In genomic region chr3:107294117-107294516, GRCh38 we compare ENCODE assay signal across 23 cellular contexts.
DNase-seq lines count a peak whose midpoint lies in the region; ATAC-seq, FAIRE-seq and TF ChIP-seq lines count a peak whose summit lies in the region.
"Had no signal": no experiment of that assay in that cellular context is flagged by ENCODE, and none has a peak within 500 bp of the region (broad histone marks: within the 10 kb centered on the region; RNA-seq: fewer than 3 reads in every experiment).

No MANE protein-coding gene starts in this region.

- no peak for TF ChIP-seq RAD21 in HCT116 (IDR thresholded peaks at IDR 0.05; ENCODE audit: low read depth)

- no peaks in the 10 kb centered on the region for H3K9me3 ChIP-seq in HCT116 (ENCODE audit: control insufficient read depth in 1 of 2, insufficient read depth in 1 of 2, low read depth in 1 of 2, low read length in 2 of 2)
- H3K9me3 ChIP-seq: Caco-2 had no signal

- no peak for TF ChIP-seq CTCF in HCT116 (IDR thresholded peaks at IDR 0.05 in 2 of 3, conservative IDR thresholded peaks at IDR 0.05 in 1 of 3; ENCODE audit: borderline replicate concordance in 1 of 3, insufficient read depth in 1 of 3, low read depth in 2 of 3, low read length in 2 of 3)

- RAD21 ChIA-PET in HCT116 (lab: Charles Lee; ENCODE audit: low non-redundant PET in 1 of 2, low total read pairs in 2 of 2, uncharacterized antibody in 2 of 2, unreplicated experiment in 2 of 2) = no interaction called here

- H3K27me3 Mint-ChIP-seq in activated T-helper 17 cell treated with anti-CD3 and anti-CD28 coated beads, Interleukin-2, amount 50 U/mL, for 72 hours = peaks cover 4% of the 10 kb centered on the region
- H3K27me3 Mint-ChIP-seq: CD4-positive, alpha-beta T cell had no signal

- H3K9me2 ChIP-seq in HCT116 (ENCODE audit: insufficient read depth) = no peaks in the 10 kb centered on the region

- no peaks in the 10 kb centered on the region for H3K4me1 Mint-ChIP-seq in activated T-helper 17 cell treated with anti-CD3 and anti-CD28 coated beads, Interleukin-2, amount 50 U/mL, for 72 hours
- H3K4me1 Mint-ChIP-seq: B cell had no signal

- no peaks in the 10 kb centered on the region for H4K20me1 ChIP-seq in HCT116 (ENCODE audit: insufficient read depth)
- H4K20me1 ChIP-seq: BLaER1 treated with 17β-estradiol and CSF1 and Interleukin-3, amounts not matched to agents 10 nM and 100 nM had no signal

- H3K27ac Mint-ChIP-seq in activated T-helper 17 cell treated with anti-CD3 and anti-CD28 coated beads, Interleukin-2, amount 50 U/mL, for 72 hours = no peak overlapping the region
- H3K27ac Mint-ChIP-seq: B cell; CD4-positive, alpha-beta T cell; CD8-positive, alpha-beta T cell had no signal

- POLR2A ChIA-PET in HCT116 (lab: Charles Lee) = no interaction called here

- no peaks in the 10 kb centered on the region for H3K27me3 ChIP-seq in HCT116 (ENCODE audit: insufficient read depth, low read length)
- H3K27me3 ChIP-seq: BLaER1 treated with 17β-estradiol and CSF1 and Interleukin-3, amounts not matched to agents 10 nM and 100 nM had no signal

- peak; percentile 11 for DNase-seq in DMS 273 (lab: John Stamatoyannopoulos, UW; ENCODE audit: unreplicated experiment)
- no peak for DNase-seq in DMS 273 treated with DMSO at 0.1 percent for 48 hours (lab: John Stamatoyannopoulos, UW)
- DNase-seq in HCT116 (ENCODE audit: low read depth, low spot score) = no peak
- DNase-seq in RCC 7860 (ENCODE audit: low spot score) = no peak
- DNase-seq in frontal cortex (ENCODE audit: low spot score in 2 of 2) = no peak
- no peak for DNase-seq in NCI-H2029 treated with DMSO at 0.1 percent for 48 hours (lab: John Stamatoyannopoulos, UW)
- DNase-seq: AML-193; Caco-2; Calu3; CD4-positive, alpha-beta T cell; CD8-positive, alpha-beta T cell; DMS79 treated with DMSO at 0.1 percent for 48 hours; GF-D8 had no signal

- no peak overlapping the region for H3K4me2 ChIP-seq in HCT116 (ENCODE audit: low read length)
- H3K4me2 ChIP-seq: A549; BLaER1 treated with 17β-estradiol and CSF1 and Interleukin-3, amounts not matched to agents 10 nM and 100 nM had no signal

- peaks cover 4% of the 10 kb centered on the region for H3K9me3 Mint-ChIP-seq in activated T-helper 17 cell treated with anti-CD3 and anti-CD28 coated beads, Interleukin-2, amount 50 U/mL, for 72 hours

- H3K4me1 ChIP-seq in HCT116 (ENCODE audit: control insufficient read depth in 1 of 2, insufficient read depth in 2 of 2, low read length in 2 of 2) = no peaks in the 10 kb centered on the region
- H3K4me1 ChIP-seq: A549; BLaER1 treated with 17β-estradiol and CSF1 and Interleukin-3, amounts not matched to agents 10 nM and 100 nM; Caco-2 had no signal

- TF ChIP-seq POLR2A in HCT116 (IDR thresholded peaks at IDR 0.05; ENCODE audit: borderline replicate concordance, extremely low read depth, insufficient read depth, insufficient read length) = no peak

- intact Hi-C loops in HCT116 (cut with micrococcal nuclease) = no loop called here

- no peaks in the 10 kb centered on the region for H3K36me3 ChIP-seq in HCT116 (ENCODE audit: control insufficient read depth in 1 of 2, insufficient read depth in 2 of 2, low read length in 2 of 2)
- H3K36me3 ChIP-seq: BLaER1 treated with 17β-estradiol and CSF1 and Interleukin-3, amounts not matched to agents 10 nM and 100 nM had no signal

- FAIRE-seq in RCC 7860 (lab: Jason Lieb, UNC) (peak; percentile 5), frontal cortex (lab: Jason Lieb, UNC) (peak; percentile 68)
- FAIRE-seq: A549, D721Med, G401.6, GM12891, GM19239 had no signal

- H3K4me3 Mint-ChIP-seq in activated T-helper 17 cell treated with anti-CD3 and anti-CD28 coated beads, Interleukin-2, amount 50 U/mL, for 72 hours = no peak overlapping the region
- H3K4me3 Mint-ChIP-seq: B cell; CD4-positive, alpha-beta T cell; CD8-positive, alpha-beta T cell had no signal

- CTCF ChIA-PET in HCT116 (lab: Charles Lee) = no interaction called here

- H3K9ac ChIP-seq in HCT116 (ENCODE audit: low read length) = no peak overlapping the region
- H3K9ac ChIP-seq: BLaER1 treated with 17β-estradiol and CSF1 and Interleukin-3, amounts not matched to agents 10 nM and 100 nM had no signal

- H3K36me3 Mint-ChIP-seq in activated T-helper 17 cell treated with anti-CD3 and anti-CD28 coated beads, Interleukin-2, amount 50 U/mL, for 72 hours (ENCODE audit: low read depth) = no peaks in the 10 kb centered on the region
- H3K36me3 Mint-ChIP-seq: CD8-positive, alpha-beta T cell had no signal

- no peak overlapping the region for H3K27ac ChIP-seq in HCT116 (ENCODE audit: low read depth, low read length)
- H3K27ac ChIP-seq: 22Rv1; A549; BLaER1 treated with 17β-estradiol and CSF1 and Interleukin-3, amounts not matched to agents 10 nM and 100 nM; C4-2B had no signal

- H3K79me2 ChIP-seq in HCT116 (ENCODE audit: insufficient read depth, low read length) = no peaks in the 10 kb centered on the region

- ATAC-seq in HCT116 = no peak
- no peak for ATAC-seq in activated T-helper 17 cell treated with anti-CD3 and anti-CD28 coated beads, Interleukin-2, amount 50 U/mL, for 72 hours (replicated peaks)
- ATAC-seq: A549; CD8-positive, alpha-beta T cell had no signal

- no peak overlapping the region for H3K4me3 ChIP-seq in HCT116 (replicated peaks in 1 of 2; ENCODE audit: low read depth in 1 of 2, low read length in 2 of 2)
- H3K4me3 ChIP-seq: A549; BLaER1 treated with 17β-estradiol and CSF1 and Interleukin-3, amounts not matched to agents 10 nM and 100 nM had no signal

- no TSS peak for BruUV-seq in HCT116 (replicated peaks; lab: Mats Ljungman, UMichigan)

- H2AFZ ChIP-seq in HCT116 (ENCODE audit: low read depth, low read length, poor library complexity, severe bottlenecking) = peak overlapping the region; percentile 14

TF ChIP-seq in HCT116, 20 proteins besides CTCF, POLR2A, EP300 and RAD21:
- TF ChIP-seq ZNF274 (IDR thresholded peaks at IDR 0.05; ENCODE audit: low read depth, low read length) (no peak), YY1 (IDR thresholded peaks at IDR 0.05; ENCODE audit: extremely low read depth, insufficient replicate concordance, low read depth, low read length) (no peak), MAX (IDR thresholded peaks at IDR 0.05) (no peak), CBX3 (IDR thresholded peaks at IDR 0.05; ENCODE audit: low read depth) (no peak), ELF1 (IDR thresholded peaks at IDR 0.05; ENCODE audit: borderline replicate concordance, low read depth) (no peak), TCF7L2 (IDR thresholded peaks at IDR 0.05; ENCODE audit: borderline replicate concordance, extremely low read depth, insufficient read depth, insufficient read length) (no peak), POLR2AphosphoS5 (IDR thresholded peaks at IDR 0.05; ENCODE audit: low read depth, low read length) (no peak)
- TF ChIP-seq, protein P1, sequence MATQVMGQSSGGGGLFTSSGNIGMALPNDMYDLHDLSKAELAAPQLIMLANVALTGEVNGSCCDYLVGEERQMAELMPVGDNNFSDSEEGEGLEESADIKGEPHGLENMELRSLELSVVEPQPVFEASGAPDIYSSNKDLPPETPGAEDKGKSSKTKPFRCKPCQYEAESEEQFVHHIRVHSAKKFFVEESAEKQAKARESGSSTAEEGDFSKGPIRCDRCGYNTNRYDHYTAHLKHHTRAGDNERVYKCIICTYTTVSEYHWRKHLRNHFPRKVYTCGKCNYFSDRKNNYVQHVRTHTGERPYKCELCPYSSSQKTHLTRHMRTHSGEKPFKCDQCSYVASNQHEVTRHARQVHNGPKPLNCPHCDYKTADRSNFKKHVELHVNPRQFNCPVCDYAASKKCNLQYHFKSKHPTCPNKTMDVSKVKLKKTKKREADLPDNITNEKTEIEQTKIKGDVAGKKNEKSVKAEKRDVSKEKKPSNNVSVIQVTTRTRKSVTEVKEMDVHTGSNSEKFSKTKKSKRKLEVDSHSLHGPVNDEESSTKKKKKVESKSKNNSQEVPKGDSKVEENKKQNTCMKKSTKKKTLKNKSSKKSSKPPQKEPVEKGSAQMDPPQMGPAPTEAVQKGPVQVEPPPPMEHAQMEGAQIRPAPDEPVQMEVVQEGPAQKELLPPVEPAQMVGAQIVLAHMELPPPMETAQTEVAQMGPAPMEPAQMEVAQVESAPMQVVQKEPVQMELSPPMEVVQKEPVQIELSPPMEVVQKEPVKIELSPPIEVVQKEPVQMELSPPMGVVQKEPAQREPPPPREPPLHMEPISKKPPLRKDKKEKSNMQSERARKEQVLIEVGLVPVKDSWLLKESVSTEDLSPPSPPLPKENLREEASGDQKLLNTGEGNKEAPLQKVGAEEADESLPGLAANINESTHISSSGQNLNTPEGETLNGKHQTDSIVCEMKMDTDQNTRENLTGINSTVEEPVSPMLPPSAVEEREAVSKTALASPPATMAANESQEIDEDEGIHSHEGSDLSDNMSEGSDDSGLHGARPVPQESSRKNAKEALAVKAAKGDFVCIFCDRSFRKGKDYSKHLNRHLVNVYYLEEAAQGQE (IDR thresholded peaks at IDR 0.05; ENCODE audit: low read depth) = no peak
